Comparison of ENCODE assay signal across 8 cellular contexts in genomic region chr9:111483862-111484563, GRCh38. TPM values are rescaled to one million over a fixed set of nuclear protein-coding genes. Genes with fewer than 3 reads are reported as not detected.
DNase-seq lines count a peak whose midpoint lies in the region; ATAC-seq and TF ChIP-seq lines count a peak whose summit lies in the region.

TSS of gene ECPAS (minus strand) at chr9:111484383. CDS start at chr9:111472918, 11,465 bp downstream.

- no TSS peak for BruUV-seq in IMR-90 (replicated peaks; lab: Mats Ljungman, UMichigan)

- no peaks in the 10 kb centered on the region for H3K36me3 ChIP-seq in IMR-90 (ENCODE audit: control insufficient read depth, insufficient read depth, low read length)
- no peaks in the 10 kb centered on the region for H3K36me3 ChIP-seq in SK-N-SH (replicated peaks in 1 of 2; ENCODE audit: control insufficient read depth in 1 of 2, insufficient read depth in 2 of 2, low read length in 1 of 2)

- CTCF ChIA-PET in IMR-90 (lab: Yijun Ruan, JAX) (no interaction called here), SK-N-SH (lab: Yijun Ruan, JAX) (interaction anchor here (0.6 to 1.0 kb wide), 2 partner anchors 18 to 21 kb away, joined by 3 read pairs; no protein-coding TSS in a partner anchor)

- H3K27ac Mint-ChIP-seq in activated naive CD4-positive, alpha-beta T cell treated with anti-CD3 and anti-CD28 coated beads, Interleukin-2, amount 50 U/mL, for 24 hours = peak within 1 kb of the TSS; percentile 57

- ATAC-seq in GM21529 (IDR thresholded peaks at IDR 0.05; ENCODE audit: unreplicated experiment) (peak; percentile 56), IMR-90 (ENCODE audit: low read depth) (peak; percentile 75)

- peak within 1 kb of the TSS; percentile 72 for H3K23ac ChIP-seq in IMR-90 (ENCODE audit: low read depth, low read length)

- H2AK5ac ChIP-seq in IMR-90 (ENCODE audit: low read depth, low read length) = no peak within 1 kb of the TSS

- H3K79me1 ChIP-seq in IMR-90 (ENCODE audit: low read depth in 1 of 2, low read length in 2 of 2) = peaks cover 3 to 26% of the 10 kb centered on the region in 2 experiments; a peak in 3 of 4 replicates

- peak within 1 kb of the TSS; percentile 85 for H3K4me3 Mint-ChIP-seq in activated naive CD4-positive, alpha-beta T cell treated with anti-CD3 and anti-CD28 coated beads, Interleukin-2, amount 50 U/mL, for 24 hours

- POLR2A ChIA-PET in IMR-90 (lab: Charles Lee; ENCODE audit: unreplicated experiment) = no interaction called here
- POLR2A ChIA-PET in SK-N-SH (lab: Yijun Ruan, JAX) = interaction anchor here (1.7 kb wide), 1 partner anchor 41 kb away, joined by 7 read pairs; the partner anchor contains the start of gene ZNF483

- H2BK120ac ChIP-seq in IMR-90 (ENCODE audit: low read depth, low read length) = peak within 1 kb of the TSS; percentile 36

- no peaks in the 10 kb centered on the region for H3K9me3 Mint-ChIP-seq in activated naive CD4-positive, alpha-beta T cell treated with anti-CD3 and anti-CD28 coated beads, Interleukin-2, amount 50 U/mL, for 24 hours

- TF ChIP-seq POLR2A in IMR-90 (IDR thresholded peaks at IDR 0.05; ENCODE audit: low read depth, low read length) = peak; percentile 52

- peak within 1 kb of the TSS; percentile 81 for H3K4me2 ChIP-seq in IMR-90 (ENCODE audit: low read depth, low read length)
- H3K4me2 ChIP-seq in SK-N-SH = peak within 1 kb of the TSS; percentile 82

- H2BK15ac ChIP-seq in IMR-90 (ENCODE audit: low read depth, low read length) = no peak within 1 kb of the TSS

- TF ChIP-seq CTCF in IMR-90 (conservative IDR thresholded peaks at IDR 0.05; ENCODE audit: low read depth, low read length) (peak; percentile 13; the same call in 1 of the 2 replicates), SK-N-SH (IDR thresholded peaks at IDR 0.05) (peak; percentile 19; the same call in 1 of the 2 replicates)

- H3K9ac ChIP-seq in IMR-90 (ENCODE audit: low read depth, low read length) (peak within 1 kb of the TSS; percentile 65), SK-N-SH (peak within 1 kb of the TSS; percentile 73)

- DNase-seq in DMS79 treated with DMSO at 0.1 percent for 48 hours (lab: John Stamatoyannopoulos, UW) (peak; percentile 46), IMR-90 (peak; percentile 78), SK-N-SH (peak; percentile 89), germinal center (ENCODE audit: low spot score) (peak; percentile 75), nucleus accumbens (lab: John Stamatoyannopoulos, UW) (peak in 47 of 56 donors; percentile 6 to 76 (median 58)), substantia nigra (lab: John Stamatoyannopoulos, UW) (peak in 45 of 49 donors; percentile 11 to 82 (median 49))

- TF ChIP-seq RAD21 in IMR-90 (IDR thresholded peaks at IDR 0.05; ENCODE audit: low read length) (0 out of 2 replicates have a peak, but pooled peaks have one; percentile 6), SK-N-SH (IDR thresholded peaks at IDR 0.05; ENCODE audit: low read length) (no peak)

- peak within 1 kb of the TSS; percentile 84 for H3K14ac ChIP-seq in IMR-90 (replicated peaks; ENCODE audit: low read depth, low read length)

- no peaks in the 10 kb centered on the region for H3K9me2 ChIP-seq in SK-N-SH

- 1% methylated on average over 30 of the region's 99 CpGs; no CpG with 5 or more reads in 1 of the 2 experiments for WGBS in IMR-90 (ENCODE audit: extremely low coverage in 2 of 2, insufficient read length in 1 of 2), 2 experiments
- WGBS in SK-N-SH (ENCODE audit: low lambda C conversion rate) = 2% methylated on average over 21 of the region's 99 CpGs

- peaks cover 41% of the 10 kb centered on the region for H3K79me2 ChIP-seq in SK-N-SH (ENCODE audit: insufficient read depth)

- H3K27me3 Mint-ChIP-seq in activated naive CD4-positive, alpha-beta T cell treated with anti-CD3 and anti-CD28 coated beads, Interleukin-2, amount 50 U/mL, for 24 hours = no peaks in the 10 kb centered on the region

- H3K4me3 ChIP-seq in IMR-90 (ENCODE audit: insufficient read depth, low read depth, low read length) (peak within 1 kb of the TSS; percentile 75), SK-N-SH (ENCODE audit: low read depth in 2 of 2, low read length in 1 of 2) (peak within 1 kb of the TSS; percentile 81 to 88)

- H2BK20ac ChIP-seq in IMR-90 (ENCODE audit: low read depth, low read length) = no peak within 1 kb of the TSS

- H3K9me3 ChIP-seq in IMR-90 (ENCODE audit: control insufficient read depth, insufficient read depth, low read length) = no peaks in the 10 kb centered on the region
- no peaks in the 10 kb centered on the region for H3K9me3 ChIP-seq in SK-N-SH

- H3K4ac ChIP-seq in IMR-90 (ENCODE audit: low read depth, low read length) = peak within 1 kb of the TSS; percentile 56; the same call in 1 of the 2 replicates

- H2AFZ ChIP-seq in IMR-90 (replicated peaks; ENCODE audit: low read length, poor library complexity) = peak within 1 kb of the TSS; percentile 98
- H2AFZ ChIP-seq in SK-N-SH (ENCODE audit: low read depth) = peak within 1 kb of the TSS; percentile 93

- peak within 1 kb of the TSS; percentile 69; the same call in 1 of the 2 replicates for H3K56ac ChIP-seq in IMR-90 (ENCODE audit: extremely low read depth, insufficient read depth, low read length)

- peak within 1 kb of the TSS; percentile 27; the same call in 1 of the 2 replicates for H4K5ac ChIP-seq in IMR-90 (ENCODE audit: low read depth, low read length)

- no peak for TF ChIP-seq EP300 in SK-N-SH (IDR thresholded peaks at IDR 0.05; ENCODE audit: borderline replicate concordance in 1 of 2, low read depth in 1 of 2, low read length in 1 of 2)

- H2BK5ac ChIP-seq in IMR-90 (ENCODE audit: low read depth, low read length, poor library complexity, severe bottlenecking) = peak within 1 kb of the TSS; percentile 68

- H3K4me1 ChIP-seq in IMR-90 (ENCODE audit: control insufficient read depth, insufficient read depth, low read length) (peaks cover 2% of the 10 kb centered on the region; the same call in 1 of the 2 replicates), SK-N-SH (ENCODE audit: control insufficient read depth in 1 of 2, insufficient read depth in 2 of 2, low read depth in 1 of 2, low read length in 1 of 2) (peaks cover 5 to 6% of the 10 kb centered on the region in 2 experiments; a peak in 3 of 4 replicates)

- H3F3A ChIP-seq in SK-N-SH (replicated peaks; ENCODE audit: insufficient read depth) = peaks cover 9% of the 10 kb centered on the region

- peaks cover 35% of the 10 kb centered on the region for H4K20me1 ChIP-seq in IMR-90 (ENCODE audit: insufficient read depth, low read length)
- H4K20me1 ChIP-seq in SK-N-SH (ENCODE audit: insufficient read depth) = peaks cover 31% of the 10 kb centered on the region

- 0 out of 2 replicates have a peak, but pooled peaks cover 2% of the 10 kb centered on the region for H3K9me1 ChIP-seq in IMR-90 (ENCODE audit: insufficient read depth, low read length)

- no peak within 1 kb of the TSS for H4K91ac ChIP-seq in IMR-90 (ENCODE audit: insufficient read depth, low read depth, low read length)

- in situ Hi-C loops in IMR-90 (cut with MboI; ENCODE audit: low sequenced_read_pairs) = no loop called here

- peak within 1 kb of the TSS; percentile 18; the same call in 1 of the 2 replicates for H3K18ac ChIP-seq in IMR-90 (ENCODE audit: low read depth, low read length)

- peak within 1 kb of the TSS in 1 of 2 experiments; percentile 88; a peak in 2 of 4 replicates for H4K8ac ChIP-seq in IMR-90 (ENCODE audit: low read depth in 2 of 2, low read length in 2 of 2)

- peak within 1 kb of the TSS; percentile 99 for H2AK9ac ChIP-seq in IMR-90 (replicated peaks; ENCODE audit: low read depth, low read length, poor library complexity)

- dilution Hi-C loops in IMR-90 (cut with HindIII; ENCODE audit: low sequenced_read_pairs, unreplicated experiment) = no loop called here

- H3K27ac ChIP-seq in IMR-90 (ENCODE audit: insufficient read depth, low read length) (peak within 1 kb of the TSS; percentile 76), SK-N-SH (ENCODE audit: low read depth in 2 of 2, low read length in 1 of 2) (peak within 1 kb of the TSS; percentile 76 to 87), substantia nigra (ENCODE audit: low read depth, low read length, poor library complexity, severe bottlenecking) (peak within 1 kb of the TSS; percentile 93)

- H3K27me3 ChIP-seq in IMR-90 (ENCODE audit: control insufficient read depth, insufficient read depth, low read length) (no peaks in the 10 kb centered on the region; the same call in 1 of the 2 replicates), SK-N-SH (ENCODE audit: insufficient read depth) (no peaks in the 10 kb centered on the region)

- intact Hi-C loops in IMR-90 (cut with micrococcal nuclease) = loop anchor here (1.0 kb wide), 1 partner anchor 41 kb away; the partner anchor contains the start of gene ZNF483

- H3K36me3 Mint-ChIP-seq in activated naive CD4-positive, alpha-beta T cell treated with anti-CD3 and anti-CD28 coated beads, Interleukin-2, amount 50 U/mL, for 24 hours = peaks cover 4% of the 10 kb centered on the region

- H3K4me1 Mint-ChIP-seq in activated naive CD4-positive, alpha-beta T cell treated with anti-CD3 and anti-CD28 coated beads, Interleukin-2, amount 50 U/mL, for 24 hours = peaks cover 32% of the 10 kb centered on the region

TF ChIP-seq in IMR-90, 13 proteins besides CTCF, POLR2A, EP300 and RAD21 (continues in another document):
- TF ChIP-seq NFE2L2 (IDR thresholded peaks at IDR 0.05; ENCODE audit: low read depth, low read length) (no peak), MAFK (IDR thresholded peaks at IDR 0.05; ENCODE audit: low read depth, low read length) (no peak), BHLHE40 (IDR thresholded peaks at IDR 0.05; ENCODE audit: low read depth, low read length) (no peak), RCOR1 (IDR thresholded peaks at IDR 0.05; ENCODE audit: insufficient replicate concordance, low read length) (peak; percentile 62), RFX5 (IDR thresholded peaks at IDR 0.05; ENCODE audit: low read depth, low read length) (no peak), CEBPB (IDR thresholded peaks at IDR 0.05; ENCODE audit: low read depth, low read length) (no peak)

TF ChIP-seq in SK-N-SH, 30 proteins besides CTCF, POLR2A, EP300 and RAD21 (continues in another document):
- TF ChIP-seq JUND (IDR thresholded peaks at IDR 0.05) (peak; percentile 31; the same call in 1 of the 2 replicates), TEAD4 (IDR thresholded peaks at IDR 0.05; ENCODE audit: borderline replicate concordance, insufficient read depth) (no peak), NFIC (IDR thresholded peaks at IDR 0.05; ENCODE audit: borderline replicate concordance) (no peak)

RNA-seq across cellular contexts. Expression of gene ECPAS, which starts in this region (rescaled TPM):
- total RNA-seq in IMR-90 (2012; rRNA removed) = 54.8 and 78.9 TPM in 2 replicates
- polyA plus RNA-seq in IMR-90 (2012; rRNA removed) (17.2 and 20.1 TPM in 2 replicates), SK-N-SH (2012; rRNA removed) (17.9 and 18.8 TPM in 2 replicates)
- 6.0 and 7.2 TPM in 2 replicates for polyA plus RNA-seq in IMR-90 (2012; cell fraction: cytosol; rRNA removed)
- 8.9 and 56.1 TPM in 2 replicates for polyA plus RNA-seq in IMR-90 (2012; cell fraction: nucleus; rRNA removed; ENCODE audit: low replicate concordance)
- polyA plus RNA-seq in SK-N-SH (2012; cell fraction: cytosol; rRNA removed) = 13.4 and 14.8 TPM in 2 replicates
- polyA plus RNA-seq in SK-N-SH (2012; cell fraction: nucleus; rRNA removed) = 30.7 and 53.7 TPM in 2 replicates

Comparison
In these comparisons a context has a peak if more than half of its experiments do, and no peak if none do; other contexts are left out.
1. Peak in every context shown above with its lines: DNase-seq, ATAC-seq, H3K4me3 ChIP-seq and H3K27ac ChIP-seq.